ENCODE assay signal across 20 cellular contexts in the genomic region with DNA sequence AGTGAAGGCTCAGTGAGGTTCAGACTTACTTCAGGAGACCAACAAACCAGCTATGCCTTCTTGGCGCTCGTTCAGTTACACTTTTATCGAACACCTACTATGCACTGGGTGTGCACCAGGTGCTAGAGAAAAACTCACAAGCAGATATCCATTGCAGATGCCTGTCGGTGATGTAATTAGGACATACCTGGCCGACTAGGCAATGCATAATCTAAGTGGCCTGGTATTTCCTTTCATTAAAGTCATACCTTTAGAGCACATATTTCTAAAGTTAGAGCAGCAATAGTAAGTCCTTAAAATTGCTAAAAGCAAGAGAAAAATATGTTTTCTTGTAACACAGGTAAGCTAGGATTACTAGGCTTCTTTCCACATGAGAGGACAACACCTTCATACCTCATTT.
A peak's percentile ranks its signal among the peaks of the same experiment; 100 is the strongest.
DNase-seq lines count a peak whose midpoint lies in the region; ATAC-seq and TF ChIP-seq lines count a peak whose summit lies in the region.
"Had no signal": no experiment of that assay in that cellular context is flagged by ENCODE, and none has a peak within 500 bp of the region (broad histone marks: within the 10 kb centered on the region; RNA-seq: fewer than 3 reads in every experiment).

No MANE protein-coding gene starts in this region.

- intact Hi-C loops in sigmoid colon (cut with DNase I), result no loop called here

- H3K36me3 ChIP-seq in RWPE2 (ENCODE audit: low read depth), result no peaks in the 10 kb centered on the region
- H3K36me3 ChIP-seq in hepatocyte (replicated peaks; ENCODE audit: insufficient read depth, low read depth), result no peaks in the 10 kb centered on the region
- no peaks in the 10 kb centered on the region for H3K36me3 ChIP-seq in sigmoid colon
- H3K36me3 ChIP-seq: BLaER1 treated with 17β-estradiol and CSF1 and Interleukin-3, amounts not matched to agents 10 nM and 100 nM had no signal

- peaks cover 32% of the 10 kb centered on the region for H3K4me1 ChIP-seq in RWPE2 (ENCODE audit: insufficient read depth, poor library complexity, severe bottlenecking)
- no peaks in the 10 kb centered on the region for H3K4me1 ChIP-seq in hepatocyte (ENCODE audit: insufficient read depth)
- peaks cover 0 to 46% (median 22%) of the 10 kb centered on the region in 4 donors for H3K4me1 ChIP-seq in sigmoid colon
- H3K4me1 ChIP-seq: BLaER1 treated with 17β-estradiol and CSF1 and Interleukin-3, amounts not matched to agents 10 nM and 100 nM had no signal

- H3K9me3 ChIP-seq in RWPE2 (ENCODE audit: severe bottlenecking) (no peaks in the 10 kb centered on the region), hepatocyte (ENCODE audit: low read depth) (no peaks in the 10 kb centered on the region), sigmoid colon (no peaks in the 10 kb centered on the region)
- H3K9me3 ChIP-seq: A549, SK-N-SH had no signal

- H3K27me3 ChIP-seq in RWPE2 (ENCODE audit: insufficient read depth, poor library complexity, severe bottlenecking), result no peaks in the 10 kb centered on the region
- no peaks in the 10 kb centered on the region for H3K27me3 ChIP-seq in hepatocyte
- H3K27me3 ChIP-seq in sigmoid colon, result no peaks in the 10 kb centered on the region

- TF ChIP-seq EP300 in sigmoid colon (IDR thresholded peaks at IDR 0.05), result no peak

- TF ChIP-seq CTCF in RWPE2 (IDR thresholded peaks at IDR 0.05; ENCODE audit: poor library complexity, severe bottlenecking) (no peak), hepatocyte (IDR thresholded peaks at IDR 0.05; ENCODE audit: poor library complexity) (no peak), sigmoid colon (IDR thresholded peaks at IDR 0.05) (no peak)

- H4K20me1 ChIP-seq in hepatocyte (ENCODE audit: insufficient read depth, poor library complexity, severe bottlenecking), result no peaks in the 10 kb centered on the region
- H4K20me1 ChIP-seq: BLaER1 treated with 17β-estradiol and CSF1 and Interleukin-3, amounts not matched to agents 10 nM and 100 nM had no signal

- H3K4me3 ChIP-seq in RWPE2 (ENCODE audit: severe bottlenecking), result no peak overlapping the region
- no peak overlapping the region for H3K4me3 ChIP-seq in hepatocyte
- no peak overlapping the region for H3K4me3 ChIP-seq in sigmoid colon
- H3K4me3 ChIP-seq: A549; BLaER1 treated with 17β-estradiol and CSF1 and Interleukin-3, amounts not matched to agents 10 nM and 100 nM had no signal

- H3K4me2 ChIP-seq in hepatocyte, result no peak overlapping the region
- H3K4me2 ChIP-seq: A549; BLaER1 treated with 17β-estradiol and CSF1 and Interleukin-3, amounts not matched to agents 10 nM and 100 nM; KMS-11; SK-N-SH had no signal

- TF ChIP-seq POLR2A in sigmoid colon (IDR thresholded peaks at IDR 0.05), result no peak

- WGBS in hepatocyte (ENCODE audit: low lambda C conversion rate, missing lambda C conversion rate), result 89% methylated on average over 5 of the region's 5 CpGs
- 83 to 88% methylated on average over 5 of the region's 5 CpGs for WGBS in sigmoid colon, 2 donors

- ATAC-seq in RWPE2 (ENCODE audit: low read depth), result peak; percentile 93
- no peak for ATAC-seq in GM21526 (IDR thresholded peaks at IDR 0.05; ENCODE audit: low FRiP score, unreplicated experiment)
- ATAC-seq in GM19463 (IDR thresholded peaks at IDR 0.05; ENCODE audit: unreplicated experiment), result no peak
- ATAC-seq: A549; CD8-positive, alpha-beta T cell had no signal

- no peak overlapping the region for H2AFZ ChIP-seq in hepatocyte

- H3K79me2 ChIP-seq in hepatocyte, result no peaks in the 10 kb centered on the region

- DNase-seq in NCI-H2029 (lab: John Stamatoyannopoulos, UW) (peak; percentile 90), RWPE2 (ENCODE audit: low spot score) (no peak), hepatocyte (ENCODE audit: low spot score) (no peak), sigmoid colon (no peak), SIG-M5 (lab: John Stamatoyannopoulos, UW) (no peak), cortex of kidney (lab: John Stamatoyannopoulos, UW) (no peak)
- DNase-seq: Calu3; CD8-positive, alpha-beta T cell; H9; NCI-H1417 treated with DMSO at 0.1 percent for 48 hours; NCI-H187 treated with DMSO at 0.1 percent for 48 hours; NCI-H2171 treated with DMSO at 0.1 percent for 48 hours; NCI-H446 treated with DMSO at 0.1 percent for 48 hours; SHP77; SK-N-SH had no signal

- no peaks in the 10 kb centered on the region for H3K9me2 ChIP-seq in hepatocyte (replicated peaks; ENCODE audit: insufficient read depth)
- H3K9me2 ChIP-seq: SK-N-SH had no signal

- H3K27ac ChIP-seq in RWPE2 (ENCODE audit: poor library complexity, severe bottlenecking) (peak overlapping the region; percentile 95), hepatocyte (peak overlapping the region; percentile 13), sigmoid colon (peak overlapping the region; percentile 52 to 76 (median 67))
- H3K27ac ChIP-seq: A549; BLaER1 treated with 17β-estradiol and CSF1 and Interleukin-3, amounts not matched to agents 10 nM and 100 nM; KMS-11 had no signal

Comparison
In these comparisons a context has a peak if more than half of its experiments do, and no peak if none do; other contexts are left out.
1. H3K27ac ChIP-seq: peak in every context shown above with its lines; median percentile 95 in RWPE2; 67 in sigmoid colon; 13 in hepatocyte.